ENCODE assay signal across 18 cellular contexts in the genomic region with DNA sequence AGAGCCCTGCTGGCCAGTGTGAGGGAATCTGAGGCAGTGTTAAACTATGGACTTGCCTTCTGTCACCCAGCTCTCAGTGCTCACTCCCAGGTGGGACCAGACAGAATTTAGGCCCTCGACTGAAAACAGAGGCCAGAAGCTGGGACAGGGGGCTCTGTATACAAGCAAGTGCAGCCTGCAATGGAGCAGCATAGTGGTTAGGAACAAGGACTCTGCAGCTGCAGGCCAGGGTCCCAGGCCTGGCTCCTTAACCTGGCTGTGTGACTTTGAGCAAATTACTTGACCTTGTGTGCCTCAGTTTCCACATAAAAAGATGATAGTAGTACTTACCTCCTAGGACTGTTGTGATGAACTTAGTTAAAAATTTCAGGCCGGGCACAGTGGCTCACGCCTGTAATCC. TPM values are rescaled to one million over a fixed set of nuclear protein-coding genes. Genes with fewer than 3 reads are reported as not detected.
DNase-seq lines count a peak whose midpoint lies in the region; ATAC-seq and TF ChIP-seq lines count a peak whose summit lies in the region.
"Had no signal": no experiment of that assay in that cellular context is flagged by ENCODE, and none has a peak within 500 bp of the region (broad histone marks: within the 10 kb centered on the region; RNA-seq: fewer than 3 reads in every experiment).

No MANE protein-coding gene starts in this region.

- peak overlapping the region; percentile 69 for H3K27ac Mint-ChIP-seq in activated B cell treated with CpG ODN at 0.5 μM for 24 hours

- H3K4me3 Mint-ChIP-seq in activated B cell treated with CpG ODN at 0.5 μM for 24 hours: no peak overlapping the region

- H3K36me3 ChIP-seq in esophagus muscularis mucosa: no peaks in the 10 kb centered on the region
- H3K36me3 ChIP-seq in WERI-Rb-1: no peaks in the 10 kb centered on the region
- H3K36me3 ChIP-seq: sigmoid colon had no signal

- CTCF ChIA-PET in activated B cell treated with CpG ODN at 0.5 μM for 24 hours (lab: Charles Lee): no interaction called here

- POLR2A ChIA-PET in activated B cell treated with CpG ODN at 0.5 μM for 24 hours (lab: Charles Lee): interaction anchor here (1.1 to 3.8 kb wide), 2 partner anchors 9 kb away, joined by 3 to 46 read pairs; no protein-coding TSS in a partner anchor

- TF ChIP-seq POLR2A in esophagus muscularis mucosa (IDR thresholded peaks at IDR 0.05; ENCODE audit: low read depth): no peak

- H3K4me3 ChIP-seq in esophagus muscularis mucosa (no peak overlapping the region), WERI-Rb-1 (ENCODE audit: low read depth, low read length) (no peak overlapping the region)
- H3K4me3 ChIP-seq: sigmoid colon had no signal

- intact Hi-C loops in activated B cell treated with CpG ODN at 0.5 μM for 24 hours (cut with micrococcal nuclease) (loop anchor here (10.0 kb wide), 2 partner anchors 477 to 1787 kb away; no protein-coding TSS in a partner anchor), esophagus muscularis mucosa (cut with DNase I) (no loop called here)

- peak; percentile 2 for DNase-seq in stimulated activated CD4-positive, alpha-beta T cell treated with anti-CD3 and anti-CD28 coated beads, Interleukin-4, amount 100 ng/mL, for 24 hours
- DNase-seq in stimulated activated CD4-positive, alpha-beta T cell treated with anti-CD3 and anti-CD28 coated beads, Interleukin-12 subunit alpha, Interleukin-12 subunit beta, amount 100 ng/mL, for 4 hours: no peak
- DNase-seq in activated B cell treated with CpG ODN at 0.5 μM for 24 hours (no peak), esophagus muscularis mucosa (ENCODE audit: extremely low spot score) (peak; percentile 68), inferior parietal cortex (ENCODE audit: extremely low spot score) (no peak), WERI-Rb-1 (no peak)
- DNase-seq: activated CD4-positive, alpha-beta T cell treated with anti-CD3 and anti-CD28 coated beads for 4 hours; DMS 273 treated with DMSO at 0.1 percent for 48 hours; foreskin fibroblast; NCI-H1930; occipital lobe; SHP77 treated with DMSO at 0.1 percent for 48 hours; sigmoid colon; stimulated activated CD4-positive, alpha-beta T cell treated with anti-CD3 and anti-CD28 coated beads, Interleukin-2, amount 100 ng/mL, for 24 hours had no signal

- peaks cover 92% of the 10 kb centered on the region for H3K4me1 Mint-ChIP-seq in activated B cell treated with CpG ODN at 0.5 μM for 24 hours

- no peaks in the 10 kb centered on the region for H3K9me3 Mint-ChIP-seq in activated B cell treated with CpG ODN at 0.5 μM for 24 hours

- peaks cover 18% of the 10 kb centered on the region for H3K36me3 Mint-ChIP-seq in activated B cell treated with CpG ODN at 0.5 μM for 24 hours (ENCODE audit: low read depth)

- no peak for TF ChIP-seq CTCF in activated B cell treated with CpG ODN at 0.5 μM for 24 hours (IDR thresholded peaks at IDR 0.05)
- TF ChIP-seq CTCF in esophagus muscularis mucosa (IDR thresholded peaks at IDR 0.05): no peak
- TF ChIP-seq CTCF in WERI-Rb-1 (IDR thresholded peaks at IDR 0.05; ENCODE audit: low read depth, low read length): no peak

- H3K27me3 ChIP-seq in esophagus muscularis mucosa: no peaks in the 10 kb centered on the region
- no peaks in the 10 kb centered on the region for H3K27me3 ChIP-seq in WERI-Rb-1 (ENCODE audit: insufficient read depth, low read depth, severe bottlenecking)
- H3K27me3 ChIP-seq: sigmoid colon had no signal

- no peak for TF ChIP-seq EP300 in esophagus muscularis mucosa (IDR thresholded peaks at IDR 0.05)

- no peaks in the 10 kb centered on the region for H3K9me3 ChIP-seq in esophagus muscularis mucosa
- H3K9me3 ChIP-seq in WERI-Rb-1 (ENCODE audit: severe bottlenecking): no peaks in the 10 kb centered on the region
- H3K9me3 ChIP-seq: sigmoid colon had no signal

- no peaks in the 10 kb centered on the region for H3K27me3 Mint-ChIP-seq in activated B cell treated with CpG ODN at 0.5 μM for 24 hours

- ATAC-seq in activated B cell treated with CpG ODN at 0.5 μM for 24 hours (ENCODE audit: low read depth) (no peak), GM21737 (IDR thresholded peaks at IDR 0.05; ENCODE audit: unreplicated experiment) (no peak), HG02588 (IDR thresholded peaks at IDR 0.05; ENCODE audit: unreplicated experiment) (no peak)
- ATAC-seq: HepG2, left lobe of liver had no signal

- H3K27ac ChIP-seq in esophagus muscularis mucosa (replicated peaks in 1 of 4) (no peak overlapping the region), WERI-Rb-1 (no peak overlapping the region)
- H3K27ac ChIP-seq: sigmoid colon had no signal

- peaks cover 0 to 14% (median 12%) of the 10 kb centered on the region in 4 donors for H3K4me1 ChIP-seq in esophagus muscularis mucosa

- WGBS in esophagus muscularis mucosa: 94% methylated on average over 3 of the region's 3 CpGs

RNA-seq across cellular contexts. Expression of a gene that starts 39.8 kb away (rescaled TPM):
- 70.5 and 82.1 TPM in 2 replicates for total RNA-seq in activated B cell treated with CpG ODN at 0.5 μM for 24 hours
- 10 to 100 TPM in 1 of 4 donors, 1 to 10 TPM in 3; 8.2 to 10.8 (median 8.5) TPM for total RNA-seq in esophagus muscularis mucosa

Comparison
In these comparisons a context has a peak if more than half of its experiments do, and no peak if none do; other contexts are left out.
1. DNase-seq: peak in stimulated activated CD4-positive, alpha-beta T cell treated with anti-CD3 and anti-CD28 coated beads, Interleukin-4, amount 100 ng/mL, for 24 hours (single experiment) and esophagus muscularis mucosa (single experiment); none in stimulated activated CD4-positive, alpha-beta T cell treated with anti-CD3 and anti-CD28 coated beads, Interleukin-12 subunit alpha, Interleukin-12 subunit beta, amount 100 ng/mL, for 4 hours (single experiment), activated B cell treated with CpG ODN at 0.5 μM for 24 hours (single experiment), inferior parietal cortex (single experiment) and WERI-Rb-1 (single experiment).